ENCODE assay signal across 2 cellular contexts in the genomic region with DNA sequence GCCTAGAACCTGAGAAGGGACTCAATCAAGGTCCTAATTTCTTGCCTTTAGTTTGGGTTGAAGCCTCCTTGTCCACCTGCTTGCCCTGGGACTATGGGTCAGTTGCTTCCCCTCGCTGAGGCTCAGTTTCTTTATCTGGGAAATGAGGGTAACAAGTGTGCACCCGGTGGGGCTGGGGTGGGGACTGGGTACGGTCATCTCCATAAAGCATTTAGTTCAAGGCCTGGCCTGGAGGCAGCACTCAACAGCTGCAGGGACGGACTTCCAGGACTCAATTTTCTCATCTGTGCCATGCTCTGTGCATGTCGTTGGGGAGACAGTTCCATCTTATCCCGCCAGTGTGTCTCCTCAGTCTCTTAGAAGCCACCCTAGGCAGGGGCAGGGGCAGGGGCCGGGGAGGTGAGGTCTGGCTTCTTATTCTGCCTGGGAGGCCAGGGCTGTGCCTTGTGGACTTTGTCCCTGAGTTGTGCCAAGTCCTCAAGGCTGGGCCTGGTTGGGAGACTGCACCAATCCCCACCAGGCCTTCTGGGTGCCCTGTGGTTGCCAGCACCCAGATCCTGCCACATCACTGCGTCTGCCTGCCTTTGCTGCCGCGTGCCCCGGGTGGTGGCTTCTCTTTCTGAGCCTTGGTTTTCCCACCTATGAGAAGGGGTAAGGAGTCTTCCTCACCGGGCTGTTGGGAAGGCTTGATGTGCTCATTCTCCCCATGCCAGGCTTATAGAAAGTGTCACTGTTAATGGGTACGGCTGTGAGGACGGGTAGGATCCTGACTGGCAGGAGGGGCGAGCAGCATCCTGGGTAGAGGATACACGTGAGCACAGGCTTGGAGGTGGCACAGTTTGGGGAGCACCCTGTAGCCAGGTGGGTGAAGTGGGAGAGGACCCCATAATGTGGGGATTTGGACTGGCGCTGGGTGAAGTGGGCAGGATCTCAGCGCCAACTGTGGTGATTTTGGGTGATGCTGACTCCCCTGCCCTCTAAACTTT.
TF ChIP-seq lines count a peak whose summit lies in the region.

No MANE protein-coding gene starts in this region.

TF ChIP-seq in SK-N-SH, 30 proteins besides CTCF, POLR2A, EP300 and RAD21:
- no peak for TF ChIP-seq RXRA (IDR thresholded peaks at IDR 0.05; ENCODE audit: borderline replicate concordance, low read depth)

TF ChIP-seq in SK-N-SH treated with all-trans-retinoic acid at 6 μM for 48 hours, 23 proteins besides CTCF, POLR2A, EP300 and RAD21:
- TF ChIP-seq GLIS3 (CRISPR knock-in tag; IDR thresholded peaks at IDR 0.05) = no peak
- no peak for TF ChIP-seq ISL1 (CRISPR knock-in tag; IDR thresholded peaks at IDR 0.05)
- TF ChIP-seq ZFP30 (CRISPR knock-in tag; IDR thresholded peaks at IDR 0.05) = no peak
- TF ChIP-seq, protein P1, sequence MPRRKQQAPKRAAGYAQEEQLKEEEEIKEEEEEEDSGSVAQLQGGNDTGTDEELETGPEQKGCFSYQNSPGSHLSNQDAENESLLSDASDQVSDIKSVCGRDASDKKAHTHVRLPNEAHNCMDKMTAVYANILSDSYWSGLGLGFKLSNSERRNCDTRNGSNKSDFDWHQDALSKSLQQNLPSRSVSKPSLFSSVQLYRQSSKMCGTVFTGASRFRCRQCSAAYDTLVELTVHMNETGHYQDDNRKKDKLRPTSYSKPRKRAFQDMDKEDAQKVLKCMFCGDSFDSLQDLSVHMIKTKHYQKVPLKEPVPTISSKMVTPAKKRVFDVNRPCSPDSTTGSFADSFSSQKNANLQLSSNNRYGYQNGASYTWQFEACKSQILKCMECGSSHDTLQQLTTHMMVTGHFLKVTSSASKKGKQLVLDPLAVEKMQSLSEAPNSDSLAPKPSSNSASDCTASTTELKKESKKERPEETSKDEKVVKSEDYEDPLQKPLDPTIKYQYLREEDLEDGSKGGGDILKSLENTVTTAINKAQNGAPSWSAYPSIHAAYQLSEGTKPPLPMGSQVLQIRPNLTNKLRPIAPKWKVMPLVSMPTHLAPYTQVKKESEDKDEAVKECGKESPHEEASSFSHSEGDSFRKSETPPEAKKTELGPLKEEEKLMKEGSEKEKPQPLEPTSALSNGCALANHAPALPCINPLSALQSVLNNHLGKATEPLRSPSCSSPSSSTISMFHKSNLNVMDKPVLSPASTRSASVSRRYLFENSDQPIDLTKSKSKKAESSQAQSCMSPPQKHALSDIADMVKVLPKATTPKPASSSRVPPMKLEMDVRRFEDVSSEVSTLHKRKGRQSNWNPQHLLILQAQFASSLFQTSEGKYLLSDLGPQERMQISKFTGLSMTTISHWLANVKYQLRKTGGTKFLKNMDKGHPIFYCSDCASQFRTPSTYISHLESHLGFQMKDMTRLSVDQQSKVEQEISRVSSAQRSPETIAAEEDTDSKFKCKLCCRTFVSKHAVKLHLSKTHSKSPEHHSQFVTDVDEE (CRISPR knock-in tag; IDR thresholded peaks at IDR 0.05) = no peak
- no peak for TF ChIP-seq OSR1 (CRISPR knock-in tag; IDR thresholded peaks at IDR 0.05)
- no peak for TF ChIP-seq RARB (CRISPR knock-in tag; IDR thresholded peaks at IDR 0.05)
- TF ChIP-seq ZC3H10 (CRISPR knock-in tag; IDR thresholded peaks at IDR 0.05) = no peak
- no peak for TF ChIP-seq BACH2 (CRISPR knock-in tag; IDR thresholded peaks at IDR 0.05; ENCODE audit: borderline replicate concordance)
- TF ChIP-seq PPARA (CRISPR knock-in tag; IDR thresholded peaks at IDR 0.05; ENCODE audit: borderline replicate concordance) = no peak
- TF ChIP-seq ZFP3 (CRISPR knock-in tag; IDR thresholded peaks at IDR 0.05) = no peak
